Comparison of ENCODE assay signal across 15 cellular contexts in genomic region chr9:130565792-130566191, GRCh38.
"Had no signal": no experiment of that assay in that cellular context is flagged by ENCODE, and none has a peak within 500 bp of the region (broad histone marks: within the 10 kb centered on the region; RNA-seq: fewer than 3 reads in every experiment).

No MANE protein-coding gene starts in this region.

- H3K4me3 ChIP-seq: dorsolateral prefrontal cortex, lung, right lobe of liver, suprapubic skin had no signal

- H3K27me3 ChIP-seq: right lobe of liver had no signal

- DNase-seq: activated CD4-positive, alpha-beta T cell treated with anti-CD3 and anti-CD28 coated beads for 1 hour; activated CD4-positive, alpha-beta T cell treated with anti-CD3 and anti-CD28 coated beads, Interleukin-2, amount 50 U/mL, for 4 hours; activated naive CD4-positive, alpha-beta T cell treated with anti-CD3 and anti-CD28 coated beads, Interleukin-2, amount 10 ng/mL, durations not matched to agents 7 days and 5 days; activated T-cell treated with anti-CD3 and anti-CD28 coated beads for 4 hours; dorsolateral prefrontal cortex; endodermal cell; islet precursor cell; midbrain; right lobe of liver; trophoblast cell had no signal

- FAIRE-seq: astrocyte, bronchial epithelial cell had no signal

- H3K36me3 ChIP-seq: right lobe of liver, suprapubic skin had no signal

- H3K9me3 ChIP-seq: right lobe of liver, suprapubic skin had no signal

- ATAC-seq: activated T-helper 17 cell treated with anti-CD3 and anti-CD28 coated beads, Interleukin-2, amount 50 U/mL, for 72 hours; right lobe of liver had no signal

- H3K4me1 ChIP-seq: suprapubic skin had no signal

- H3K27ac ChIP-seq: dorsolateral prefrontal cortex, right lobe of liver, suprapubic skin had no signal
